ENCODE assay signal across 20 cellular contexts in genomic region chr15:61130945-61131597, GRCh38.
DNase-seq lines count a peak whose midpoint lies in the region; ATAC-seq and TF ChIP-seq lines count a peak whose summit lies in the region.
"Had no signal": no experiment of that assay in that cellular context is flagged by ENCODE, and none has a peak within 500 bp of the region (broad histone marks: within the 10 kb centered on the region; RNA-seq: fewer than 3 reads in every experiment).

No MANE protein-coding gene starts in this region.

- H3K36me3 ChIP-seq in thoracic aorta = no peaks in the 10 kb centered on the region
- H3K36me3 ChIP-seq: BLaER1 had no signal

- H3K9me3 ChIP-seq in thoracic aorta = no peaks in the 10 kb centered on the region
- H3K9me3 ChIP-seq: BLaER1 had no signal

- DNase-seq in DMS53 treated with DMSO at 0.1 percent for 48 hours (lab: John Stamatoyannopoulos, UW; ENCODE audit: unreplicated experiment) (peak; percentile 20), coronary artery (ENCODE audit: low spot score) (no peak), kidney tubule cell (ENCODE audit: low spot score) (peak; percentile 57), thoracic aorta (ENCODE audit: low spot score) (no peak)
- no peak for DNase-seq in activated CD4-positive, CD25-positive, alpha-beta regulatory T cell (lab: John Stamatoyannopoulos, UW)
- DNase-seq: CD4-positive, alpha-beta T cell; DMS79 treated with DMSO at 0.1 percent for 48 hours; HCEC 1CT; KBM-7; MV-4-11; NCI-H1105; NCI-H1436 treated with DMSO at 0.1 percent for 48 hours; NCI-H187 treated with DMSO at 0.1 percent for 48 hours; NCI-H2107; NCI-H524; NCI-H748 treated with DMSO at 0.1 percent for 48 hours; PC-3 had no signal

- H3K27ac ChIP-seq in coronary artery (no peak overlapping the region), thoracic aorta (no peak overlapping the region)
- H3K27ac ChIP-seq: BLaER1 had no signal

- H3K27me3 ChIP-seq in thoracic aorta (replicated peaks; ENCODE audit: insufficient read depth) = no peaks in the 10 kb centered on the region
- H3K27me3 ChIP-seq: BLaER1 had no signal

- no peak for TF ChIP-seq CTCF in coronary artery (IDR thresholded peaks at IDR 0.05)
- no peak for TF ChIP-seq CTCF in thoracic aorta (IDR thresholded peaks at IDR 0.05)

- H3K4me3 ChIP-seq in coronary artery = peak overlapping the region; percentile 48
- peak overlapping the region; percentile 17 for H3K4me3 ChIP-seq in thoracic aorta
- H3K4me3 ChIP-seq: BLaER1 had no signal

- ATAC-seq in thoracic aorta (ENCODE audit: insufficient number of reproducible peaks, low FRiP score, low read depth) = no peak
- no peak for ATAC-seq in GM18909 (IDR thresholded peaks at IDR 0.05; ENCODE audit: poor library complexity, unreplicated experiment)
- no peak for ATAC-seq in GM18520 (IDR thresholded peaks at IDR 0.05; ENCODE audit: unreplicated experiment)
- ATAC-seq: PC-3 had no signal

- H3K4me1 ChIP-seq in thoracic aorta (ENCODE audit: control insufficient read depth in 1 of 2, low read depth in 2 of 2) = peaks cover 0 to 10% of the 10 kb centered on the region in 2 donors

Comparison
In these comparisons a context has a peak if more than half of its experiments do, and no peak if none do; other contexts are left out.
1. DNase-seq: peak in DMS53 treated with DMSO at 0.1 percent for 48 hours (single experiment) and kidney tubule cell (single experiment); none in coronary artery (single experiment), thoracic aorta (single experiment) and activated CD4-positive, CD25-positive, alpha-beta regulatory T cell (0 of 4).